In genomic region chr16:592518-593306, GRCh38 we compare ENCODE assay signal across 1 cellular context.
TF ChIP-seq lines count a peak whose summit lies in the region.

No MANE protein-coding gene starts in this region.

TF ChIP-seq in HepG2, 621 proteins besides CTCF, POLR2A, EP300 and RAD21 (continued from another document and continues in another):
- TF ChIP-seq, protein P1, sequence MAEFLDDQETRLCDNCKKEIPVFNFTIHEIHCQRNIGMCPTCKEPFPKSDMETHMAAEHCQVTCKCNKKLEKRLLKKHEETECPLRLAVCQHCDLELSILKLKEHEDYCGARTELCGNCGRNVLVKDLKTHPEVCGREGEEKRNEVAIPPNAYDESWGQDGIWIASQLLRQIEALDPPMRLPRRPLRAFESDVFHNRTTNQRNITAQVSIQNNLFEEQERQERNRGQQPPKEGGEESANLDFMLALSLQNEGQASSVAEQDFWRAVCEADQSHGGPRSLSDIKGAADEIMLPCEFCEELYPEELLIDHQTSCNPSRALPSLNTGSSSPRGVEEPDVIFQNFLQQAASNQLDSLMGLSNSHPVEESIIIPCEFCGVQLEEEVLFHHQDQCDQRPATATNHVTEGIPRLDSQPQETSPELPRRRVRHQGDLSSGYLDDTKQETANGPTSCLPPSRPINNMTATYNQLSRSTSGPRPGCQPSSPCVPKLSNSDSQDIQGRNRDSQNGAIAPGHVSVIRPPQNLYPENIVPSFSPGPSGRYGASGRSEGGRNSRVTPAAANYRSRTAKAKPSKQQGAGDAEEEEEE (CRISPR knock-in tag; IDR thresholded peaks at IDR 0.05; ENCODE audit: borderline replicate concordance) = no peak
- no peak for TF ChIP-seq ZNF281 (CRISPR knock-in tag; IDR thresholded peaks at IDR 0.05; ENCODE audit: borderline replicate concordance)
- TF ChIP-seq TP53 (CRISPR knock-in tag; conservative IDR thresholded peaks at IDR 0.05) = no peak
- no peak for TF ChIP-seq ZNF326 (CRISPR knock-in tag; IDR thresholded peaks at IDR 0.05; ENCODE audit: borderline replicate concordance)
- no peak for TF ChIP-seq SP1 (IDR thresholded peaks at IDR 0.05)
- no peak for TF ChIP-seq SP1 (CRISPR knock-in tag; IDR thresholded peaks at IDR 0.05)
- TF ChIP-seq, protein P2, sequence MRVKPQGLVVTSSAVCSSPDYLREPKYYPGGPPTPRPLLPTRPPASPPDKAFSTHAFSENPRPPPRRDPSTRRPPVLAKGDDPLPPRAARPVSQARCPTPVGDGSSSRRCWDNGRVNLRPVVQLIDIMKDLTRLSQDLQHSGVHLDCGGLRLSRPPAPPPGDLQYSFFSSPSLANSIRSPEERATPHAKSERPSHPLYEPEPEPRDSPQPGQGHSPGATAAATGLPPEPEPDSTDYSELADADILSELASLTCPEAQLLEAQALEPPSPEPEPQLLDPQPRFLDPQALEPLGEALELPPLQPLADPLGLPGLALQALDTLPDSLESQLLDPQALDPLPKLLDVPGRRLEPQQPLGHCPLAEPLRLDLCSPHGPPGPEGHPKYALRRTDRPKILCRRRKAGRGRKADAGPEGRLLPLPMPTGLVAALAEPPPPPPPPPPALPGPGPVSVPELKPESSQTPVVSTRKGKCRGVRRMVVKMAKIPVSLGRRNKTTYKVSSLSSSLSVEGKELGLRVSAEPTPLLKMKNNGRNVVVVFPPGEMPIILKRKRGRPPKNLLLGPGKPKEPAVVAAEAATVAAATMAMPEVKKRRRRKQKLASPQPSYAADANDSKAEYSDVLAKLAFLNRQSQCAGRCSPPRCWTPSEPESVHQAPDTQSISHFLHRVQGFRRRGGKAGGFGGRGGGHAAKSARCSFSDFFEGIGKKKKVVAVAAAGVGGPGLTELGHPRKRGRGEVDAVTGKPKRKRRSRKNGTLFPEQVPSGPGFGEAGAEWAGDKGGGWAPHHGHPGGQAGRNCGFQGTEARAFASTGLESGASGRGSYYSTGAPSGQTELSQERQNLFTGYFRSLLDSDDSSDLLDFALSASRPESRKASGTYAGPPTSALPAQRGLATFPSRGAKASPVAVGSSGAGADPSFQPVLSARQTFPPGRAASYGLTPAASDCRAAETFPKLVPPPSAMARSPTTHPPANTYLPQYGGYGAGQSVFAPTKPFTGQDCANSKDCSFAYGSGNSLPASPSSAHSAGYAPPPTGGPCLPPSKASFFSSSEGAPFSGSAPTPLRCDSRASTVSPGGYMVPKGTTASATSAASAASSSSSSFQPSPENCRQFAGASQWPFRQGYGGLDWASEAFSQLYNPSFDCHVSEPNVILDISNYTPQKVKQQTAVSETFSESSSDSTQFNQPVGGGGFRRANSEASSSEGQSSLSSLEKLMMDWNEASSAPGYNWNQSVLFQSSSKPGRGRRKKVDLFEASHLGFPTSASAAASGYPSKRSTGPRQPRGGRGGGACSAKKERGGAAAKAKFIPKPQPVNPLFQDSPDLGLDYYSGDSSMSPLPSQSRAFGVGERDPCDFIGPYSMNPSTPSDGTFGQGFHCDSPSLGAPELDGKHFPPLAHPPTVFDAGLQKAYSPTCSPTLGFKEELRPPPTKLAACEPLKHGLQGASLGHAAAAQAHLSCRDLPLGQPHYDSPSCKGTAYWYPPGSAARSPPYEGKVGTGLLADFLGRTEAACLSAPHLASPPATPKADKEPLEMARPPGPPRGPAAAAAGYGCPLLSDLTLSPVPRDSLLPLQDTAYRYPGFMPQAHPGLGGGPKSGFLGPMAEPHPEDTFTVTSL (CRISPR knock-in tag; IDR thresholded peaks at IDR 0.05; ENCODE audit: borderline replicate concordance) = no peak
- no peak for TF ChIP-seq PITX1 (CRISPR knock-in tag; IDR thresholded peaks at IDR 0.05)
- no peak for TF ChIP-seq TBP (CRISPR knock-in tag; IDR thresholded peaks at IDR 0.05)
- TF ChIP-seq ZNF776 (CRISPR knock-in tag; IDR thresholded peaks at IDR 0.05) = no peak
- TF ChIP-seq, protein P3, sequence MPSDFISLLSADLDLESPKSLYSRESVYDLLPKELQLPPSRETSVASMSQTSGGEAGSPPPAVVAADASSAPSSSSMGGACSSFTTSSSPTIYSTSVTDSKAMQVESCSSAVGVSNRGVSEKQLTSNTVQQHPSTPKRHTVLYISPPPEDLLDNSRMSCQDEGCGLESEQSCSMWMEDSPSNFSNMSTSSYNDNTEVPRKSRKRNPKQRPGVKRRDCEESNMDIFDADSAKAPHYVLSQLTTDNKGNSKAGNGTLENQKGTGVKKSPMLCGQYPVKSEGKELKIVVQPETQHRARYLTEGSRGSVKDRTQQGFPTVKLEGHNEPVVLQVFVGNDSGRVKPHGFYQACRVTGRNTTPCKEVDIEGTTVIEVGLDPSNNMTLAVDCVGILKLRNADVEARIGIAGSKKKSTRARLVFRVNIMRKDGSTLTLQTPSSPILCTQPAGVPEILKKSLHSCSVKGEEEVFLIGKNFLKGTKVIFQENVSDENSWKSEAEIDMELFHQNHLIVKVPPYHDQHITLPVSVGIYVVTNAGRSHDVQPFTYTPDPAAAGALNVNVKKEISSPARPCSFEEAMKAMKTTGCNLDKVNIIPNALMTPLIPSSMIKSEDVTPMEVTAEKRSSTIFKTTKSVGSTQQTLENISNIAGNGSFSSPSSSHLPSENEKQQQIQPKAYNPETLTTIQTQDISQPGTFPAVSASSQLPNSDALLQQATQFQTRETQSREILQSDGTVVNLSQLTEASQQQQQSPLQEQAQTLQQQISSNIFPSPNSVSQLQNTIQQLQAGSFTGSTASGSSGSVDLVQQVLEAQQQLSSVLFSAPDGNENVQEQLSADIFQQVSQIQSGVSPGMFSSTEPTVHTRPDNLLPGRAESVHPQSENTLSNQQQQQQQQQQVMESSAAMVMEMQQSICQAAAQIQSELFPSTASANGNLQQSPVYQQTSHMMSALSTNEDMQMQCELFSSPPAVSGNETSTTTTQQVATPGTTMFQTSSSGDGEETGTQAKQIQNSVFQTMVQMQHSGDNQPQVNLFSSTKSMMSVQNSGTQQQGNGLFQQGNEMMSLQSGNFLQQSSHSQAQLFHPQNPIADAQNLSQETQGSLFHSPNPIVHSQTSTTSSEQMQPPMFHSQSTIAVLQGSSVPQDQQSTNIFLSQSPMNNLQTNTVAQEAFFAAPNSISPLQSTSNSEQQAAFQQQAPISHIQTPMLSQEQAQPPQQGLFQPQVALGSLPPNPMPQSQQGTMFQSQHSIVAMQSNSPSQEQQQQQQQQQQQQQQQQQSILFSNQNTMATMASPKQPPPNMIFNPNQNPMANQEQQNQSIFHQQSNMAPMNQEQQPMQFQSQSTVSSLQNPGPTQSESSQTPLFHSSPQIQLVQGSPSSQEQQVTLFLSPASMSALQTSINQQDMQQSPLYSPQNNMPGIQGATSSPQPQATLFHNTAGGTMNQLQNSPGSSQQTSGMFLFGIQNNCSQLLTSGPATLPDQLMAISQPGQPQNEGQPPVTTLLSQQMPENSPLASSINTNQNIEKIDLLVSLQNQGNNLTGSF (CRISPR knock-in tag; IDR thresholded peaks at IDR 0.05) = no peak
- TF ChIP-seq ZNF570 (CRISPR knock-in tag; IDR thresholded peaks at IDR 0.05; ENCODE audit: borderline replicate concordance) = no peak
- TF ChIP-seq CAMTA2 (CRISPR knock-in tag; IDR thresholded peaks at IDR 0.05; ENCODE audit: borderline replicate concordance) = no peak
- peak; percentile 47; the same call in 1 of the 2 replicates for TF ChIP-seq TFE3 (CRISPR knock-in tag; IDR thresholded peaks at IDR 0.05)
- TF ChIP-seq THAP8 (CRISPR knock-in tag; IDR thresholded peaks at IDR 0.05; ENCODE audit: borderline replicate concordance) = no peak
- TF ChIP-seq ZNF747 (CRISPR knock-in tag; IDR thresholded peaks at IDR 0.05; ENCODE audit: borderline replicate concordance) = no peak
- TF ChIP-seq ELK4 (CRISPR knock-in tag; IDR thresholded peaks at IDR 0.05; ENCODE audit: borderline replicate concordance) = no peak
- no peak for TF ChIP-seq ZBTB8A (CRISPR knock-in tag; IDR thresholded peaks at IDR 0.05; ENCODE audit: borderline replicate concordance, low read depth)
- TF ChIP-seq ZNF547 (CRISPR knock-in tag; IDR thresholded peaks at IDR 0.05) = peak; percentile 74; the same call in 1 of the 2 replicates
- no peak for TF ChIP-seq ZNF549 (CRISPR knock-in tag; IDR thresholded peaks at IDR 0.05)
- no peak for TF ChIP-seq TMF1 (CRISPR knock-in tag; IDR thresholded peaks at IDR 0.05; ENCODE audit: low read depth)
- TF ChIP-seq HOXD1 (CRISPR knock-in tag; IDR thresholded peaks at IDR 0.05) = no peak
- peak; percentile 96 for TF ChIP-seq CEBPB (IDR thresholded peaks at IDR 0.05; ENCODE audit: borderline replicate concordance, low read depth, low read length)
- TF ChIP-seq ZKSCAN1 (IDR thresholded peaks at IDR 0.05; ENCODE audit: low read length) = no peak
- TF ChIP-seq MBD4 (IDR thresholded peaks at IDR 0.05; ENCODE audit: borderline replicate concordance, low read length) = no peak
- TF ChIP-seq, protein P4, sequence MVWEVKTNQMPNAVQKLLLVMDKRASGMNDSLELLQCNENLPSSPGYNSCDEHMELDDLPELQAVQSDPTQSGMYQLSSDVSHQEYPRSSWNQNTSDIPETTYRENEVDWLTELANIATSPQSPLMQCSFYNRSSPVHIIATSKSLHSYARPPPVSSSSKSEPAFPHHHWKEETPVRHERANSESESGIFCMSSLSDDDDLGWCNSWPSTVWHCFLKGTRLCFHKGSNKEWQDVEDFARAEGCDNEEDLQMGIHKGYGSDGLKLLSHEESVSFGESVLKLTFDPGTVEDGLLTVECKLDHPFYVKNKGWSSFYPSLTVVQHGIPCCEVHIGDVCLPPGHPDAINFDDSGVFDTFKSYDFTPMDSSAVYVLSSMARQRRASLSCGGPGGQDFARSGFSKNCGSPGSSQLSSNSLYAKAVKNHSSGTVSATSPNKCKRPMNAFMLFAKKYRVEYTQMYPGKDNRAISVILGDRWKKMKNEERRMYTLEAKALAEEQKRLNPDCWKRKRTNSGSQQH (CRISPR knock-in tag; IDR thresholded peaks at IDR 0.05; ENCODE audit: low read depth) = 0 out of 2 replicates have a peak, but pooled peaks have one; percentile 21
- no peak for TF ChIP-seq ZNF451 (CRISPR knock-in tag; IDR thresholded peaks at IDR 0.05)
- no peak for TF ChIP-seq AKAP8 (CRISPR knock-in tag; IDR thresholded peaks at IDR 0.05)
- no peak for TF ChIP-seq FOXJ3 (CRISPR knock-in tag; IDR thresholded peaks at IDR 0.05; ENCODE audit: borderline replicate concordance)
- no peak for TF ChIP-seq ZNF329 (CRISPR knock-in tag; IDR thresholded peaks at IDR 0.05; ENCODE audit: low read depth)
- 0 out of 2 replicates have a peak, but pooled peaks have one; percentile 26 for TF ChIP-seq ZNF770 (CRISPR knock-in tag; IDR thresholded peaks at IDR 0.05)
- TF ChIP-seq HIVEP1 (CRISPR knock-in tag; IDR thresholded peaks at IDR 0.05) = no peak
- no peak for TF ChIP-seq ZNF749 (CRISPR knock-in tag; IDR thresholded peaks at IDR 0.05; ENCODE audit: borderline replicate concordance)
- no peak for TF ChIP-seq MIER2 (CRISPR knock-in tag; IDR thresholded peaks at IDR 0.05)
- peak; percentile 73 for TF ChIP-seq GATAD2A (CRISPR knock-in tag; IDR thresholded peaks at IDR 0.05)
- no peak for TF ChIP-seq NR2F6 (IDR thresholded peaks at IDR 0.05)
- no peak for TF ChIP-seq NR2F6 (CRISPR knock-in tag; IDR thresholded peaks at IDR 0.05)
